2 cellular contexts compared by ENCODE assay signal in genomic region chr20:37379967-37380828, GRCh38.
A peak's percentile ranks its signal among the peaks of the same experiment; 100 is the strongest.
TF ChIP-seq lines count a peak whose summit lies in the region.

No MANE protein-coding gene starts in this region.

TF ChIP-seq in IMR-90, 13 proteins besides CTCF, POLR2A, EP300 and RAD21 (continued from another document):
- TF ChIP-seq USF2 (IDR thresholded peaks at IDR 0.05; ENCODE audit: low read depth, low read length), result no peak
- TF ChIP-seq MAZ (IDR thresholded peaks at IDR 0.05; ENCODE audit: borderline replicate concordance, low read depth, low read length), result no peak
- no peak for TF ChIP-seq BHLHE40 (IDR thresholded peaks at IDR 0.05; ENCODE audit: low read depth, low read length)
- TF ChIP-seq CEBPB (IDR thresholded peaks at IDR 0.05; ENCODE audit: low read depth, low read length), result no peak
- TF ChIP-seq MXI1 (IDR thresholded peaks at IDR 0.05; ENCODE audit: borderline replicate concordance, low read depth, low read length), result no peak
- no peak for TF ChIP-seq NFE2L2 (IDR thresholded peaks at IDR 0.05; ENCODE audit: low read depth, low read length)
TF ChIP-seq in IMR-90: peak in this region for 0.

TF ChIP-seq in liver, 16 proteins besides CTCF, POLR2A, EP300 and RAD21 (continued from another document):
- no peak for TF ChIP-seq REST (IDR thresholded peaks at IDR 0.05)
- TF ChIP-seq ZBTB33 (IDR thresholded peaks at IDR 0.05), result no peak
- TF ChIP-seq MAX (IDR thresholded peaks at IDR 0.05), result no peak
- TF ChIP-seq HNF4A (conservative IDR thresholded peaks at IDR 0.05), result peak; percentile 79
- TF ChIP-seq EGR1 (IDR thresholded peaks at IDR 0.05; ENCODE audit: low read depth in 2 of 2), result no peak
- no peak for TF ChIP-seq FOXA2 (IDR thresholded peaks at IDR 0.05)
- no peak for TF ChIP-seq YY1 (IDR thresholded peaks at IDR 0.05)
- no peak for TF ChIP-seq ATF3 (IDR thresholded peaks at IDR 0.05)
- no peak for TF ChIP-seq NR2F2 (IDR thresholded peaks at IDR 0.05)
- TF ChIP-seq JUND (IDR thresholded peaks at IDR 0.05), result peak in 1 of 2 donors; percentile 74
- peak; percentile 15 for TF ChIP-seq SP1 (IDR thresholded peaks at IDR 0.05)
